ENCODE assay signal across 21 cellular contexts in the genomic region with DNA sequence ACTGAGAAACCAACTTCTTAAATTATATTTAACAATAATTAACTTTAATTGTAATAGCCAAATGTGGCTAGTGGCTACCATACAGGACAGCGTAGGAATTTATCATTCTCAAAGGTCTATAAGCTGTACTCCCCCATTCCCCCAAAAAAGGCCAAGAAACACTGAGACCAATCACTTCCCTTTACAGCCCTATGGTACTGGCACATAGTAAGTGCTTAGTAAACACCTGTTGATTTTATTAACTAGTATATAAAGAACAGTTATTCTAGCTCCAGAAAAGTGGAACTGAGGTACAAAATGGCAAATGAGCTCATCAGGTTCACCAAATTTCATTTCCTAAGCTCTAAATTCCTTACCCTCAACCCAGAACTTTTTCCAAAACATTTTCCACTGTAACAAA.
"Had no signal": no experiment of that assay in that cellular context is flagged by ENCODE, and none has a peak within 500 bp of the region (broad histone marks: within the 10 kb centered on the region; RNA-seq: fewer than 3 reads in every experiment).

No MANE protein-coding gene starts in this region.

- H3K9me3 ChIP-seq: esophagus muscularis mucosa, tibial nerve had no signal

- H3K27me3 ChIP-seq: brain microvascular endothelial cell, esophagus muscularis mucosa, foreskin keratinocyte, tibial nerve had no signal

- H3K27ac Mint-ChIP-seq: activated naive CD4-positive, alpha-beta T cell treated with anti-CD3 and anti-CD28 coated beads, Interleukin-2, amount 10 ng/mL, durations not matched to agents 7 days and 5 days; endodermal cell; naive thymus-derived CD4-positive, alpha-beta T cell; T-helper 1 cell treated with Interleukin-12 subunit alpha and Interleukin-12 subunit beta and Interleukin-4 antibody, amounts not matched to agents 30 μg/mL and 1 μg/mL, for 36 hours had no signal

- DNase-seq: activated CD4-positive, alpha-beta T cell treated with anti-CD3 and anti-CD28 coated beads for 48 hours; activated CD4-positive, alpha-beta T cell treated with anti-CD3 and anti-CD28 coated beads, Interleukin-2, amount 50 U/mL, for 48 hours; activated CD8-positive, alpha-beta memory T cell treated with anti-CD3 and anti-CD28 coated beads for 24 hours; activated effector memory CD4-positive, alpha-beta T cell treated with anti-CD3 and anti-CD28 coated beads, Interleukin-2, amount 50 U/mL, for 16 hours; activated naive CD4-positive, alpha-beta T cell treated with anti-CD3 and anti-CD28 coated beads, Interleukin-2, amount 10 ng/mL, durations not matched to agents 7 days and 5 days; amniotic stem cell; brain microvascular endothelial cell; endodermal cell; foreskin keratinocyte; left ventricle myocardium superior; naive thymus-derived CD4-positive, alpha-beta T cell; posterior cingulate gyrus; stimulated activated CD4-positive, alpha-beta T cell treated with anti-CD3 and anti-CD28 coated beads, Interleukin-2, amount 100 ng/mL, for 48 hours; stimulated activated naive CD4-positive, alpha-beta T cell treated with Interleukin-2 at 50 U/mL for 16 hours; T-helper 9 cell; WERI-Rb-1 had no signal

- H3K4me3 ChIP-seq: esophagus muscularis mucosa, tibial nerve had no signal

- H3K36me3 ChIP-seq: brain microvascular endothelial cell, tibial nerve, WERI-Rb-1 had no signal

- H3K27ac ChIP-seq: brain microvascular endothelial cell, esophagus muscularis mucosa, tibial nerve, WERI-Rb-1 had no signal

- H3K36me3 Mint-ChIP-seq: activated naive CD4-positive, alpha-beta T cell treated with anti-CD3 and anti-CD28 coated beads, Interleukin-2, amount 10 ng/mL, durations not matched to agents 7 days and 5 days had no signal

- H3K27me3 Mint-ChIP-seq: dendritic cell treated with granulocyte-macrophage colony-stimulating factor and Interleukin-4, amounts not matched to agents 40 ng/mL and 50 ng/mL, for 4 days had no signal

- H3K9me3 Mint-ChIP-seq: activated naive CD4-positive, alpha-beta T cell treated with anti-CD3 and anti-CD28 coated beads, Interleukin-2, amount 10 ng/mL, durations not matched to agents 7 days and 5 days; dendritic cell treated with granulocyte-macrophage colony-stimulating factor and Interleukin-4, amounts not matched to agents 40 ng/mL and 50 ng/mL, for 4 days; endodermal cell; naive thymus-derived CD4-positive, alpha-beta T cell; T-helper 1 cell treated with Interleukin-12 subunit alpha and Interleukin-12 subunit beta and Interleukin-4 antibody, amounts not matched to agents 30 μg/mL and 1 μg/mL, for 36 hours had no signal

- H3K4me3 Mint-ChIP-seq: activated naive CD4-positive, alpha-beta T cell treated with anti-CD3 and anti-CD28 coated beads, Interleukin-2, amount 10 ng/mL, durations not matched to agents 7 days and 5 days; dendritic cell treated with granulocyte-macrophage colony-stimulating factor and Interleukin-4, amounts not matched to agents 40 ng/mL and 50 ng/mL, for 4 days; endodermal cell; naive thymus-derived CD4-positive, alpha-beta T cell; T-helper 1 cell treated with Interleukin-12 subunit alpha and Interleukin-12 subunit beta and Interleukin-4 antibody, amounts not matched to agents 30 μg/mL and 1 μg/mL, for 36 hours had no signal

- ATAC-seq: activated CD4-positive, CD25-positive, alpha-beta regulatory T cell treated with anti-CD3 and anti-CD28 coated beads, Interleukin-2, amount 50 U/mL, for 24 hours; foreskin keratinocyte; left ventricle myocardium superior; naive thymus-derived CD4-positive, alpha-beta T cell had no signal
